20 cellular contexts compared by ENCODE assay signal in the genomic region with DNA sequence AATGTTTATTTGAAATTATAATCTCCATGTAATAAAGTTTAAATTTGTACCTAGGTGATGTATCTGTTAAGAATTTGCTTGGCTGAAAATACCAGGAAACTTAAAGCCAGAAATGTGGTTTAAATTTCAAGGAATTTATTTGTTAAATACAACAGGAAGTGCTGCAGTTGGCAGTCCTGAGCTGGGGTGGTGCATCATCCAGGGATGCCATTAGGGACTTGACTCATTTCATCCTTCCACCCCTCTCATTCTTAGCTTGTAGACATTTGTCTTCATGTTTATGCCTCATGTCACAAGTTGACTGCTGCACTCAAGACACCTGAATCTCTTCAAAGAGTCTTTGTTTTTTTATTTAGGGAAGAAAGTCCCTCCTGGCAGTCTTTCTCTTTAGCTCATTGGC.
DNase-seq lines count a peak whose midpoint lies in the region; ATAC-seq and TF ChIP-seq lines count a peak whose summit lies in the region.
"Had no signal": no experiment of that assay in that cellular context is flagged by ENCODE, and none has a peak within 500 bp of the region (broad histone marks: within the 10 kb centered on the region; RNA-seq: fewer than 3 reads in every experiment).

No MANE protein-coding gene starts in this region.

- CTCF ChIA-PET in WTC11 (lab: Charles Lee), result interaction anchor here (0.7 to 1.2 kb wide), 3 partner anchors 44 to 575 kb away, joined by 3 to 4 read pairs (median 4); no protein-coding TSS in a partner anchor

- H3K4me3 Mint-ChIP-seq in WTC11, result no peak overlapping the region
- no peak overlapping the region for H3K4me3 Mint-ChIP-seq in T-helper 2 cell treated with Interferon-gamma antibody and Interleukin-4, amounts not matched to agents 5 μg/mL and 100 μg/mL, for 36 hours
- H3K4me3 Mint-ChIP-seq: activated CD8-positive, alpha-beta memory T cell treated with anti-CD3 and anti-CD28 coated beads, Interleukin-2, amount 10 ng/mL, durations not matched to agents 7 days and 5 days; activated naive CD8-positive, alpha-beta T cell had no signal

- H3K27ac Mint-ChIP-seq in WTC11, result no peak overlapping the region
- H3K27ac Mint-ChIP-seq in T-helper 2 cell treated with Interferon-gamma antibody and Interleukin-4, amounts not matched to agents 5 μg/mL and 100 μg/mL, for 36 hours, result no peak overlapping the region
- H3K27ac Mint-ChIP-seq: activated CD8-positive, alpha-beta memory T cell treated with anti-CD3 and anti-CD28 coated beads, Interleukin-2, amount 10 ng/mL, durations not matched to agents 7 days and 5 days; activated naive CD8-positive, alpha-beta T cell had no signal

- peak; percentile 36; the same call in 1 of the 2 replicates for ATAC-seq in WTC11
- ATAC-seq in foreskin keratinocyte, result peak; percentile 52
- no peak for ATAC-seq in gastroesophageal sphincter
- ATAC-seq: activated CD8-positive, alpha-beta memory T cell treated with anti-CD3 and anti-CD28 coated beads, Interleukin-2, amount 10 ng/mL, durations not matched to agents 7 days and 5 days; K562; lower lobe of right lung had no signal

- no peak overlapping the region for H3K4me3 ChIP-seq in gastroesophageal sphincter
- H3K4me3 ChIP-seq: colonic mucosa, K562, lower lobe of right lung, prostate gland had no signal

- H3K36me3 ChIP-seq in gastroesophageal sphincter, result no peaks in the 10 kb centered on the region
- H3K36me3 ChIP-seq: colonic mucosa, lower lobe of right lung, prostate gland had no signal

- no peaks in the 10 kb centered on the region for H3K9me3 ChIP-seq in gastroesophageal sphincter
- H3K9me3 ChIP-seq: colonic mucosa, lower lobe of right lung, prostate gland had no signal

- TF ChIP-seq POLR2A in gastroesophageal sphincter (IDR thresholded peaks at IDR 0.05), result no peak

- no peak for TF ChIP-seq CTCF in WTC11 (IDR thresholded peaks at IDR 0.05)
- no peak for TF ChIP-seq CTCF in foreskin keratinocyte (conservative IDR thresholded peaks at IDR 0.05)
- TF ChIP-seq CTCF in gastroesophageal sphincter (IDR thresholded peaks at IDR 0.05), result no peak

- H3K27me3 ChIP-seq in foreskin keratinocyte (no peaks in the 10 kb centered on the region), gastroesophageal sphincter (no peaks in the 10 kb centered on the region)
- H3K27me3 ChIP-seq: colonic mucosa had no signal

- DNase-seq in Daoy (ENCODE audit: low read depth), result peak; percentile 15
- DNase-seq in HT1080 (ENCODE audit: low read depth), result peak; percentile 76
- DNase-seq in WTC11 (ENCODE audit: low spot score), result no peak
- peak in 1 of 2 donors; percentile 18 for DNase-seq in foreskin keratinocyte
- no peak for DNase-seq in central memory CD4-positive, alpha-beta T cell
- no peak for DNase-seq in NCI-H1436 treated with DMSO at 0.1 percent for 48 hours (lab: John Stamatoyannopoulos, UW)
- DNase-seq in T-helper 2 cell treated with Interferon-gamma antibody and Interleukin-4, amounts not matched to agents 5 μg/mL and 100 μg/mL, for 36 hours (ENCODE audit: low spot score), result no peak
- DNase-seq: activated CD4-positive, alpha-beta T cell treated with anti-CD3 and anti-CD28 coated beads for 48 hours; activated CD8-positive, alpha-beta memory T cell treated with anti-CD3 and anti-CD28 coated beads, Interleukin-2, amount 10 ng/mL, durations not matched to agents 7 days and 5 days; colonic mucosa; DMS 273 treated with DMSO at 0.1 percent for 48 hours; lower lobe of right lung; NCI-H187; NCI-H2227 treated with DMSO at 0.1 percent for 48 hours; NCI-H82; SHP77 had no signal

- H3K9me3 Mint-ChIP-seq in WTC11, result no peaks in the 10 kb centered on the region
- H3K9me3 Mint-ChIP-seq in T-helper 2 cell treated with Interferon-gamma antibody and Interleukin-4, amounts not matched to agents 5 μg/mL and 100 μg/mL, for 36 hours, result no peaks in the 10 kb centered on the region

- no peaks in the 10 kb centered on the region for H3K4me1 ChIP-seq in foreskin keratinocyte
- no peaks in the 10 kb centered on the region for H3K4me1 ChIP-seq in gastroesophageal sphincter
- H3K4me1 ChIP-seq: colonic mucosa, lower lobe of right lung, prostate gland had no signal

- POLR2A ChIA-PET in WTC11 (lab: Charles Lee), result no interaction called here

- H3K36me3 Mint-ChIP-seq in WTC11, result no peaks in the 10 kb centered on the region
- H3K36me3 Mint-ChIP-seq in T-helper 2 cell treated with Interferon-gamma antibody and Interleukin-4, amounts not matched to agents 5 μg/mL and 100 μg/mL, for 36 hours (ENCODE audit: low read depth), result no peaks in the 10 kb centered on the region
- H3K36me3 Mint-ChIP-seq: activated CD8-positive, alpha-beta memory T cell treated with anti-CD3 and anti-CD28 coated beads, Interleukin-2, amount 10 ng/mL, durations not matched to agents 7 days and 5 days; activated naive CD8-positive, alpha-beta T cell had no signal

- H3K27ac ChIP-seq in foreskin keratinocyte (no peak overlapping the region), gastroesophageal sphincter (no peak overlapping the region)
- H3K27ac ChIP-seq: colonic mucosa, lower lobe of right lung, prostate gland had no signal

- TF ChIP-seq EP300 in gastroesophageal sphincter (IDR thresholded peaks at IDR 0.05), result no peak

- H3K4me1 Mint-ChIP-seq in WTC11, result peaks cover 9% of the 10 kb centered on the region
- no peaks in the 10 kb centered on the region for H3K4me1 Mint-ChIP-seq in T-helper 2 cell treated with Interferon-gamma antibody and Interleukin-4, amounts not matched to agents 5 μg/mL and 100 μg/mL, for 36 hours (ENCODE audit: low read depth)

- no peaks in the 10 kb centered on the region for H3K27me3 Mint-ChIP-seq in WTC11 (ENCODE audit: low read depth)
- H3K27me3 Mint-ChIP-seq in T-helper 2 cell treated with Interferon-gamma antibody and Interleukin-4, amounts not matched to agents 5 μg/mL and 100 μg/mL, for 36 hours (ENCODE audit: low read depth), result no peaks in the 10 kb centered on the region
- H3K27me3 Mint-ChIP-seq: activated CD8-positive, alpha-beta memory T cell treated with anti-CD3 and anti-CD28 coated beads, Interleukin-2, amount 10 ng/mL, durations not matched to agents 7 days and 5 days had no signal

TF ChIP-seq in WTC11, 78 proteins besides CTCF, POLR2A, EP300 and RAD21 (continues in another document):
- TF ChIP-seq, protein P1, sequence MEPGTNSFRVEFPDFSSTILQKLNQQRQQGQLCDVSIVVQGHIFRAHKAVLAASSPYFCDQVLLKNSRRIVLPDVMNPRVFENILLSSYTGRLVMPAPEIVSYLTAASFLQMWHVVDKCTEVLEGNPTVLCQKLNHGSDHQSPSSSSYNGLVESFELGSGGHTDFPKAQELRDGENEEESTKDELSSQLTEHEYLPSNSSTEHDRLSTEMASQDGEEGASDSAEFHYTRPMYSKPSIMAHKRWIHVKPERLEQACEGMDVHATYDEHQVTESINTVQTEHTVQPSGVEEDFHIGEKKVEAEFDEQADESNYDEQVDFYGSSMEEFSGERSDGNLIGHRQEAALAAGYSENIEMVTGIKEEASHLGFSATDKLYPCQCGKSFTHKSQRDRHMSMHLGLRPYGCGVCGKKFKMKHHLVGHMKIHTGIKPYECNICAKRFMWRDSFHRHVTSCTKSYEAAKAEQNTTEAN (CRISPR knock-in tag; IDR thresholded peaks at IDR 0.05), result no peak
- TF ChIP-seq CREB1 (CRISPR knock-in tag; IDR thresholded peaks at IDR 0.05) (no peak), NFE2L1 (CRISPR knock-in tag; IDR thresholded peaks at IDR 0.05) (no peak), ZMAT4 (CRISPR knock-in tag; IDR thresholded peaks at IDR 0.05) (no peak), AR (CRISPR knock-in tag; IDR thresholded peaks at IDR 0.05) (no peak), RELA (CRISPR knock-in tag; IDR thresholded peaks at IDR 0.05; ENCODE audit: borderline replicate concordance) (no peak), PRRX2 (CRISPR knock-in tag; IDR thresholded peaks at IDR 0.05) (no peak)
- TF ChIP-seq, protein P2, sequence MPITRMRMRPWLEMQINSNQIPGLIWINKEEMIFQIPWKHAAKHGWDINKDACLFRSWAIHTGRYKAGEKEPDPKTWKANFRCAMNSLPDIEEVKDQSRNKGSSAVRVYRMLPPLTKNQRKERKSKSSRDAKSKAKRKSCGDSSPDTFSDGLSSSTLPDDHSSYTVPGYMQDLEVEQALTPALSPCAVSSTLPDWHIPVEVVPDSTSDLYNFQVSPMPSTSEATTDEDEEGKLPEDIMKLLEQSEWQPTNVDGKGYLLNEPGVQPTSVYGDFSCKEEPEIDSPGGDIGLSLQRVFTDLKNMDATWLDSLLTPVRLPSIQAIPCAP (CRISPR knock-in tag; IDR thresholded peaks at IDR 0.05), result no peak

Comparison
In these comparisons a context has a peak if more than half of its experiments do, and no peak if none do; other contexts are left out.
1. DNase-seq: peak in Daoy (single experiment) and HT1080 (single experiment); none in WTC11 (single experiment), central memory CD4-positive, alpha-beta T cell (single experiment), NCI-H1436 treated with DMSO at 0.1 percent for 48 hours (single experiment) and T-helper 2 cell treated with Interferon-gamma antibody and Interleukin-4, amounts not matched to agents 5 μg/mL and 100 μg/mL, for 36 hours (single experiment).